Comparison of ENCODE assay signal across 26 cellular contexts in genomic region chr5:60371065-60371464, GRCh38.
"Had no signal": no experiment of that assay in that cellular context is flagged by ENCODE, and none has a peak within 500 bp of the region (broad histone marks: within the 10 kb centered on the region; RNA-seq: fewer than 3 reads in every experiment).

No MANE protein-coding gene starts in this region.

- H3K27ac ChIP-seq: brain microvascular endothelial cell, Peyer's patch, SJSA1, WERI-Rb-1 had no signal

- ATAC-seq: activated CD8-positive, alpha-beta T cell treated with anti-CD3 and anti-CD28 coated beads, Interleukin-2, amount 10 ng/mL, durations not matched to agents 7 days and 5 days; activated naive CD8-positive, alpha-beta T cell treated with anti-CD3 and anti-CD28 coated beads, Interleukin-2, amount 50 U/mL, for 24 hours; PC-3 had no signal

- DNase-seq: activated CD4-positive, alpha-beta T cell treated with anti-CD3 and anti-CD28 coated beads, Interleukin-2, amount 10 ng/mL, durations not matched to agents 24 days and 14 days; activated CD4-positive, alpha-beta T cell treated with anti-CD3 and anti-CD28 coated beads, Interleukin-2, amount 50 U/mL, for 4 hours; activated CD8-positive, alpha-beta T cell treated with anti-CD3 and anti-CD28 coated beads, Interleukin-2, amount 10 ng/mL, durations not matched to agents 7 days and 5 days; activated gamma-delta T cell; activated naive CD4-positive, alpha-beta T cell treated with anti-CD3 and anti-CD28 coated beads, Interleukin-2, amount 10 ng/mL, durations not matched to agents 7 days and 5 days; activated naive CD8-positive, alpha-beta T cell treated with anti-CD3 and anti-CD28 coated beads, Interleukin-2, amount 50 U/mL, for 24 hours; activated T-cell treated with anti-CD3 and anti-CD28 coated beads, Interleukin-2, amount 50 U/mL, for 24 hours; anterior cingulate cortex; brain microvascular endothelial cell; NCI-H1105; NCI-H1417 treated with DMSO at 0.1 percent for 48 hours; NCI-H187 treated with DMSO at 0.1 percent for 48 hours; NCI-H2081 treated with DMSO at 0.1 percent for 48 hours; NCI-H345; NCI-H524 treated with DMSO at 0.1 percent for 48 hours; NK-92 treated with Interleukin-12 subunit alpha and Interleukin-12 subunit beta, amount 100 ng/mL, for 24 hours; PC-3; Peyer's patch; RPMI8226; SHP77 treated with DMSO at 0.1 percent for 48 hours; T1000; WERI-Rb-1 had no signal

- H3K27ac Mint-ChIP-seq: activated CD4-positive, alpha-beta T cell treated with anti-CD3 and anti-CD28 coated beads, Interleukin-2, amount 10 ng/mL, durations not matched to agents 24 days and 14 days; activated CD8-positive, alpha-beta T cell treated with anti-CD3 and anti-CD28 coated beads, Interleukin-2, amount 10 ng/mL, durations not matched to agents 7 days and 5 days; activated naive CD4-positive, alpha-beta T cell treated with anti-CD3 and anti-CD28 coated beads, Interleukin-2, amount 10 ng/mL, durations not matched to agents 7 days and 5 days; activated naive CD8-positive, alpha-beta T cell; activated naive CD8-positive, alpha-beta T cell treated with anti-CD3 and anti-CD28 coated beads, Interleukin-2, amount 50 U/mL, for 24 hours; activated T-cell treated with anti-CD3 and anti-CD28 coated beads, Interleukin-2, amount 50 U/mL, for 24 hours; activated T-helper 2 cell treated with anti-CD3 and anti-CD28 coated beads, Interferon-gamma antibody, Interleukin-2, Interleukin-4, amounts not matched to agents 10 μg/mL and 5 μg/mL and 100 μg/mL, durations not matched to agents 14 hours and 24 hours and 36 hours had no signal

- H3K4me3 Mint-ChIP-seq: activated CD4-positive, alpha-beta T cell treated with anti-CD3 and anti-CD28 coated beads, Interleukin-2, amount 10 ng/mL, durations not matched to agents 24 days and 14 days; activated CD8-positive, alpha-beta T cell treated with anti-CD3 and anti-CD28 coated beads, Interleukin-2, amount 10 ng/mL, durations not matched to agents 7 days and 5 days; activated naive CD4-positive, alpha-beta T cell treated with anti-CD3 and anti-CD28 coated beads, Interleukin-2, amount 10 ng/mL, durations not matched to agents 7 days and 5 days; activated naive CD8-positive, alpha-beta T cell; activated naive CD8-positive, alpha-beta T cell treated with anti-CD3 and anti-CD28 coated beads, Interleukin-2, amount 50 U/mL, for 24 hours; activated T-cell treated with anti-CD3 and anti-CD28 coated beads, Interleukin-2, amount 50 U/mL, for 24 hours; central memory CD8-positive, alpha-beta T cell had no signal

- H3K4me1 Mint-ChIP-seq: activated CD4-positive, alpha-beta T cell treated with anti-CD3 and anti-CD28 coated beads, Interleukin-2, amount 10 ng/mL, durations not matched to agents 24 days and 14 days; activated naive CD4-positive, alpha-beta T cell treated with anti-CD3 and anti-CD28 coated beads, Interleukin-2, amount 10 ng/mL, durations not matched to agents 7 days and 5 days; activated naive CD8-positive, alpha-beta T cell treated with anti-CD3 and anti-CD28 coated beads, Interleukin-2, amount 50 U/mL, for 24 hours; central memory CD8-positive, alpha-beta T cell had no signal

- H3K36me3 Mint-ChIP-seq: activated naive CD4-positive, alpha-beta T cell treated with anti-CD3 and anti-CD28 coated beads, Interleukin-2, amount 10 ng/mL, durations not matched to agents 7 days and 5 days; activated naive CD8-positive, alpha-beta T cell had no signal

- H3K9me3 Mint-ChIP-seq: activated CD4-positive, alpha-beta T cell treated with anti-CD3 and anti-CD28 coated beads, Interleukin-2, amount 10 ng/mL, durations not matched to agents 24 days and 14 days; activated naive CD4-positive, alpha-beta T cell treated with anti-CD3 and anti-CD28 coated beads, Interleukin-2, amount 10 ng/mL, durations not matched to agents 7 days and 5 days; activated naive CD8-positive, alpha-beta T cell treated with anti-CD3 and anti-CD28 coated beads, Interleukin-2, amount 50 U/mL, for 24 hours; activated T-cell treated with anti-CD3 and anti-CD28 coated beads, Interleukin-2, amount 50 U/mL, for 24 hours; activated T-helper 2 cell treated with anti-CD3 and anti-CD28 coated beads, Interferon-gamma antibody, Interleukin-2, Interleukin-4, amounts not matched to agents 10 μg/mL and 5 μg/mL and 100 μg/mL, durations not matched to agents 14 hours and 24 hours and 36 hours had no signal

- H3K27me3 Mint-ChIP-seq: activated CD4-positive, alpha-beta T cell treated with anti-CD3 and anti-CD28 coated beads, Interleukin-2, amount 10 ng/mL, durations not matched to agents 24 days and 14 days; activated naive CD4-positive, alpha-beta T cell treated with anti-CD3 and anti-CD28 coated beads, Interleukin-2, amount 10 ng/mL, durations not matched to agents 7 days and 5 days; activated naive CD8-positive, alpha-beta T cell; activated naive CD8-positive, alpha-beta T cell treated with anti-CD3 and anti-CD28 coated beads, Interleukin-2, amount 50 U/mL, for 24 hours; activated T-cell treated with anti-CD3 and anti-CD28 coated beads, Interleukin-2, amount 50 U/mL, for 24 hours; central memory CD8-positive, alpha-beta T cell had no signal
